ENCODE assay signal across 29 cellular contexts in the genomic region with DNA sequence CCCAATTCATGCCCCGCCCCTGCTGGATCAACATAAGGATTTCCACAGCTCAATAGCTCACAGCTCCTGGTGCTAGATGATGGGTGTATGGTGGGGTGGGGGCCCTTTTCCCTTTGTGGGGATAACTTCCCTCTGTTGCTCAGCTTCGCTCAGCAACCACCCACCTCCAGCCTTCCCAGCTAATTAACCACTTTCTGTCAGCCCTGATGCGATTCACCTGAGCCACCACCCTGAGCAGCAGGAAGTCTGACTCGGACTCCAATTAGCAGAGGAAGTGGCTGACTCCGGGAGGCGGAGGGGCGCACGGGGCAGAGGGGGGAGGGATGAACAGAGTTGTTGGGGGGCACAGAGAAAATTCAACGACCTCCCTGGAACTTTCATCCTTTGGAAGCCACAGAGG. TPM values are rescaled to one million over a fixed set of nuclear protein-coding genes. Genes with fewer than 3 reads are reported as not detected.
DNase-seq lines count a peak whose midpoint lies in the region; ATAC-seq and TF ChIP-seq lines count a peak whose summit lies in the region.
"Had no signal": no experiment of that assay in that cellular context is flagged by ENCODE, and none has a peak within 500 bp of the region (broad histone marks: within the 10 kb centered on the region; RNA-seq: fewer than 3 reads in every experiment).

No MANE protein-coding gene starts in this region.

- POLR2A ChIA-PET in activated CD4-positive, alpha-beta memory T cell treated with anti-CD3 and anti-CD28 coated beads, Interleukin-2, amount 10 ng/mL, durations not matched to agents 7 days and 5 days (lab: Charles Lee): no interaction called here

- H3K4me1 Mint-ChIP-seq in activated CD8-positive, alpha-beta memory T cell treated with anti-CD3 and anti-CD28 coated beads, Interleukin-2, amount 10 ng/mL, durations not matched to agents 7 days and 5 days: peaks cover 18% of the 10 kb centered on the region
- H3K4me1 Mint-ChIP-seq in GM23338: peaks cover 16% of the 10 kb centered on the region
- H3K4me1 Mint-ChIP-seq in activated CD4-positive, alpha-beta memory T cell treated with anti-CD3 and anti-CD28 coated beads, Interleukin-2, amount 10 ng/mL, durations not matched to agents 7 days and 5 days: peaks cover 24% of the 10 kb centered on the region
- H3K4me1 Mint-ChIP-seq in effector memory CD8-positive, alpha-beta T cell (ENCODE audit: low read depth in 2 of 2): peaks cover 18 to 23% of the 10 kb centered on the region in 2 donors

- H2AFZ ChIP-seq in GM23338: peak overlapping the region; percentile 23; the same call in 1 of the 2 replicates

- no peak overlapping the region for H3K4me2 ChIP-seq in GM23338

- peak overlapping the region; percentile 24 for H3K4me3 Mint-ChIP-seq in activated CD8-positive, alpha-beta memory T cell treated with anti-CD3 and anti-CD28 coated beads, Interleukin-2, amount 10 ng/mL, durations not matched to agents 7 days and 5 days
- H3K4me3 Mint-ChIP-seq in GM23338: no peak overlapping the region
- no peak overlapping the region for H3K4me3 Mint-ChIP-seq in activated CD4-positive, alpha-beta memory T cell treated with anti-CD3 and anti-CD28 coated beads, Interleukin-2, amount 10 ng/mL, durations not matched to agents 7 days and 5 days
- peak overlapping the region; percentile 60 to 63 for H3K4me3 Mint-ChIP-seq in effector memory CD8-positive, alpha-beta T cell
- H3K4me3 Mint-ChIP-seq: natural killer cell treated with Interleukin-12 subunit alpha and Interleukin-12 subunit beta and Interleukin-15 and Interleukin-18, amount 100 ng/mL, for 72 hours had no signal

- H3K36me3 ChIP-seq in GM23338 (ENCODE audit: insufficient read depth): no peaks in the 10 kb centered on the region
- H3K36me3 ChIP-seq: gastrocnemius medialis, sigmoid colon, WERI-Rb-1 had no signal

- peaks cover 3% of the 10 kb centered on the region; the same call in 1 of the 2 replicates for H3K27me3 ChIP-seq in GM23338 (ENCODE audit: insufficient read depth)

- H4K20me1 ChIP-seq in GM23338 (replicated peaks; ENCODE audit: insufficient read depth): no peaks in the 10 kb centered on the region

- peak overlapping the region; percentile 61 for H3K27ac Mint-ChIP-seq in activated CD8-positive, alpha-beta memory T cell treated with anti-CD3 and anti-CD28 coated beads, Interleukin-2, amount 10 ng/mL, durations not matched to agents 7 days and 5 days
- no peak overlapping the region for H3K27ac Mint-ChIP-seq in GM23338
- H3K27ac Mint-ChIP-seq in activated CD4-positive, alpha-beta memory T cell treated with anti-CD3 and anti-CD28 coated beads, Interleukin-2, amount 10 ng/mL, durations not matched to agents 7 days and 5 days: peak overlapping the region; percentile 22
- peak overlapping the region in 1 of 2 donors; percentile 59 for H3K27ac Mint-ChIP-seq in effector memory CD8-positive, alpha-beta T cell
- H3K27ac Mint-ChIP-seq: natural killer cell treated with Interleukin-12 subunit alpha and Interleukin-12 subunit beta and Interleukin-15 and Interleukin-18, amount 100 ng/mL, for 72 hours had no signal

- DNase-seq in activated CD8-positive, alpha-beta memory T cell treated with anti-CD3 and anti-CD28 coated beads, Interleukin-2, amount 10 ng/mL, durations not matched to agents 7 days and 5 days: peak; percentile 43
- DNase-seq in activated CD8-positive, alpha-beta memory T cell treated with anti-CD3 and anti-CD28 coated beads, Interleukin-2, amount 50 U/mL, for 48 hours: no peak
- DNase-seq in GM23338 (ENCODE audit: low spot score) (no peak), DMS79 (lab: John Stamatoyannopoulos, UW) (no peak)
- DNase-seq in activated CD4-positive, alpha-beta memory T cell treated with anti-CD3 and anti-CD28 coated beads, Interleukin-2, amount 10 ng/mL, durations not matched to agents 7 days and 5 days: peak; percentile 18
- DNase-seq in effector memory CD8-positive, alpha-beta T cell: no peak
- DNase-seq: activated gamma-delta T cell treated with Interleukin-2 at 50 U/mL for 16 hours, AML-193, gastrocnemius medialis, HCEC 1CT, IMR-90, NCI-H1436, NCI-H446, occipital lobe, SIG-M5, sigmoid colon, substantia nigra, T1000, trophoblast cell, WERI-Rb-1 had no signal

- H3K4me1 ChIP-seq in GM23338 (ENCODE audit: insufficient read depth): no peaks in the 10 kb centered on the region; the same call in 1 of the 2 replicates
- H3K4me1 ChIP-seq: gastrocnemius medialis, sigmoid colon had no signal

- H3K9me3 Mint-ChIP-seq in activated CD8-positive, alpha-beta memory T cell treated with anti-CD3 and anti-CD28 coated beads, Interleukin-2, amount 10 ng/mL, durations not matched to agents 7 days and 5 days (ENCODE audit: low read depth): no peaks in the 10 kb centered on the region
- peaks cover under 1% of the 10 kb centered on the region for H3K9me3 Mint-ChIP-seq in GM23338
- no peaks in the 10 kb centered on the region for H3K9me3 Mint-ChIP-seq in activated CD4-positive, alpha-beta memory T cell treated with anti-CD3 and anti-CD28 coated beads, Interleukin-2, amount 10 ng/mL, durations not matched to agents 7 days and 5 days
- peaks cover under 1 to 3% of the 10 kb centered on the region in 2 donors for H3K9me3 Mint-ChIP-seq in effector memory CD8-positive, alpha-beta T cell

- H3K4me3 ChIP-seq in GM23338: no peak overlapping the region
- H3K4me3 ChIP-seq: gastrocnemius medialis, lung, sigmoid colon had no signal

- peaks cover 26% of the 10 kb centered on the region for H3K27me3 Mint-ChIP-seq in activated CD8-positive, alpha-beta memory T cell treated with anti-CD3 and anti-CD28 coated beads, Interleukin-2, amount 10 ng/mL, durations not matched to agents 7 days and 5 days
- peaks cover 13% of the 10 kb centered on the region for H3K27me3 Mint-ChIP-seq in GM23338 (ENCODE audit: insufficient read depth, low read depth, poor library complexity)
- H3K27me3 Mint-ChIP-seq in activated CD4-positive, alpha-beta memory T cell treated with anti-CD3 and anti-CD28 coated beads, Interleukin-2, amount 10 ng/mL, durations not matched to agents 7 days and 5 days: peaks cover 12% of the 10 kb centered on the region
- H3K27me3 Mint-ChIP-seq in effector memory CD8-positive, alpha-beta T cell: peaks cover 38 to 69% of the 10 kb centered on the region in 2 donors

- H3K36me3 Mint-ChIP-seq in activated CD8-positive, alpha-beta memory T cell treated with anti-CD3 and anti-CD28 coated beads, Interleukin-2, amount 10 ng/mL, durations not matched to agents 7 days and 5 days: no peaks in the 10 kb centered on the region
- no peaks in the 10 kb centered on the region for H3K36me3 Mint-ChIP-seq in GM23338 (ENCODE audit: low read depth)
- no peaks in the 10 kb centered on the region for H3K36me3 Mint-ChIP-seq in activated CD4-positive, alpha-beta memory T cell treated with anti-CD3 and anti-CD28 coated beads, Interleukin-2, amount 10 ng/mL, durations not matched to agents 7 days and 5 days (ENCODE audit: low read depth)
- H3K36me3 Mint-ChIP-seq in effector memory CD8-positive, alpha-beta T cell (ENCODE audit: insufficient read depth): no peaks in the 10 kb centered on the region
- H3K36me3 Mint-ChIP-seq: CD4-positive, CD25-positive, alpha-beta regulatory T cell had no signal

- peak; percentile 61 for ATAC-seq in activated CD8-positive, alpha-beta memory T cell treated with anti-CD3 and anti-CD28 coated beads, Interleukin-2, amount 10 ng/mL, durations not matched to agents 7 days and 5 days
- ATAC-seq in GM23338 (no peak; the same call in 2 of the 3 replicates), HG03432 (IDR thresholded peaks at IDR 0.05; ENCODE audit: unreplicated experiment) (no peak), HG03159 (IDR thresholded peaks at IDR 0.05; ENCODE audit: unreplicated experiment) (no peak)
- no peak for ATAC-seq in effector memory CD8-positive, alpha-beta T cell (replicated peaks)
- ATAC-seq: gastrocnemius medialis had no signal

- no peaks in the 10 kb centered on the region for H3K79me2 ChIP-seq in GM23338 (replicated peaks; ENCODE audit: insufficient read depth)

- CTCF ChIA-PET in activated CD8-positive, alpha-beta memory T cell treated with anti-CD3 and anti-CD28 coated beads, Interleukin-2, amount 10 ng/mL, durations not matched to agents 7 days and 5 days (lab: Charles Lee): interaction anchor here (1.0 kb wide), 1 partner anchor 13 kb away, joined by 3 read pairs; no protein-coding TSS in a partner anchor
- CTCF ChIA-PET in activated CD4-positive, alpha-beta memory T cell treated with anti-CD3 and anti-CD28 coated beads, Interleukin-2, amount 10 ng/mL, durations not matched to agents 7 days and 5 days (lab: Charles Lee): interaction anchor here (0.9 kb wide), 1 partner anchor 216 kb away, joined by 3 read pairs; no protein-coding TSS in a partner anchor

- H3K9me2 ChIP-seq in GM23338 (ENCODE audit: insufficient read depth): no peaks in the 10 kb centered on the region

- no peaks in the 10 kb centered on the region for H3F3A ChIP-seq in GM23338 (replicated peaks; ENCODE audit: low read depth)

- no peak for TF ChIP-seq CTCF in GM23338 (conservative IDR thresholded peaks at IDR 0.05; ENCODE audit: low read depth in 2 of 2)

- no peak overlapping the region for H3K27ac ChIP-seq in GM23338 (ENCODE audit: low read depth)
- H3K27ac ChIP-seq: gastrocnemius medialis, sigmoid colon, WERI-Rb-1 had no signal

TF ChIP-seq in GM23338, 12 proteins besides CTCF, POLR2A, EP300 and RAD21:
- TF ChIP-seq ZNF114 (CRISPR knock-in tag; IDR thresholded peaks at IDR 0.05) (no peak), STAT1 (IDR thresholded peaks at IDR 0.05; ENCODE audit: unreplicated experiment) (no peak), CREB1 (CRISPR knock-in tag; IDR thresholded peaks at IDR 0.05; ENCODE audit: low read depth) (no peak)

RNA-seq across cellular contexts. Expression of a gene that starts 24.2 kb away (rescaled TPM):
- not detected for total RNA-seq in activated CD8-positive, alpha-beta memory T cell treated with anti-CD3 and anti-CD28 coated beads, Interleukin-2, amount 10 ng/mL, durations not matched to agents 7 days and 5 days
- 13.9 and 20.9 TPM in 2 replicates for total RNA-seq in GM23338 (2014; rRNA removed; shearing (Covaris generic))
- 18.9 and 19.6 TPM in 2 replicates for polyA plus RNA-seq in GM23338 (2016; fragmentation: Nextera tagmentation; extraction: Ambion mirVana)
- not detected for total RNA-seq in activated CD4-positive, alpha-beta memory T cell treated with anti-CD3 and anti-CD28 coated beads, Interleukin-2, amount 10 ng/mL, durations not matched to agents 7 days and 5 days
- total RNA-seq: CD4-positive, CD25-positive, alpha-beta regulatory T cell; endothelial cell of umbilical vein; fibroblast of lung; IMR-90; LHCN-M2; natural killer cell treated with Interleukin-12 subunit alpha and Interleukin-12 subunit beta and Interleukin-15 and Interleukin-18, amount 100 ng/mL, for 72 hours; pulmonary artery endothelial cell had no signal
- polyA plus RNA-seq: endothelial cell of umbilical vein, fibroblast of lung, IMR-90 had no signal

Comparison
In these comparisons a context has a peak if more than half of its experiments do, and no peak if none do; other contexts are left out.
1. DNase-seq: peak in activated CD8-positive, alpha-beta memory T cell treated with anti-CD3 and anti-CD28 coated beads, Interleukin-2, amount 10 ng/mL, durations not matched to agents 7 days and 5 days (single experiment) and activated CD4-positive, alpha-beta memory T cell treated with anti-CD3 and anti-CD28 coated beads, Interleukin-2, amount 10 ng/mL, durations not matched to agents 7 days and 5 days (single experiment); none in activated CD8-positive, alpha-beta memory T cell treated with anti-CD3 and anti-CD28 coated beads, Interleukin-2, amount 50 U/mL, for 48 hours (single experiment), GM23338 (single experiment), effector memory CD8-positive, alpha-beta T cell (0 of 3) and DMS79 (single experiment).
2. H3K4me3 Mint-ChIP-seq: peak in activated CD8-positive, alpha-beta memory T cell treated with anti-CD3 and anti-CD28 coated beads, Interleukin-2, amount 10 ng/mL, durations not matched to agents 7 days and 5 days (single experiment) and effector memory CD8-positive, alpha-beta T cell (2 of 2); none in GM23338 (single experiment) and activated CD4-positive, alpha-beta memory T cell treated with anti-CD3 and anti-CD28 coated beads, Interleukin-2, amount 10 ng/mL, durations not matched to agents 7 days and 5 days (single experiment).
3. RNA of a gene that starts 24.2 kb away (total RNA-seq): 13.9 to 20.9 TPM in GM23338; not detected in activated CD8-positive, alpha-beta memory T cell treated with anti-CD3 and anti-CD28 coated beads, Interleukin-2, amount 10 ng/mL, durations not matched to agents 7 days and 5 days and not detected in activated CD4-positive, alpha-beta memory T cell treated with anti-CD3 and anti-CD28 coated beads, Interleukin-2, amount 10 ng/mL, durations not matched to agents 7 days and 5 days; every median in the first group is over 10 times any median in the second.